In the genomic region with DNA sequence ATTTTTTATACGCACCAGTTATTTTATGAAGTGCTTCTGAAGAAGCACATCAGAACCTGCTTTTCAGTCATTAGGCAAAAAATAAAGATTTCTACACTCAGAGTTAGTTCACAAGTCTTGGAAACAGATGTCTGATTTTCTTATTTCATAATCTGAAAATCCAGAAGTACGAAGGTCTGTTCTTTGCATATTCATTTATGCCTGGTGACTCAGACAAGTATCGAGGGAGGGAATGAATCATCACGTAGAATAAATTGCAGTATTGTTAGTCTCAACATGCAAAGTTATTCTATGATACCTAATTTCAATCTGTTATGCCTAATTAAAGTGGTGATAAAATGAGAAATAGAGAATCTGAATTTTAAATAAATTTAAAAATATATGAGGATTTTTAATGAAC, we compare ENCODE assay signal across 15 cellular contexts.
DNase-seq lines count a peak whose midpoint lies in the region; ATAC-seq and TF ChIP-seq lines count a peak whose summit lies in the region.
"Had no signal": no experiment of that assay in that cellular context is flagged by ENCODE, and none has a peak within 500 bp of the region (broad histone marks: within the 10 kb centered on the region; RNA-seq: fewer than 3 reads in every experiment).

No MANE protein-coding gene starts in this region.

- H3K9me3 ChIP-seq in neural progenitor cell (ENCODE audit: low read depth), result no peaks in the 10 kb centered on the region
- H3K9me3 ChIP-seq: MG63, uterus had no signal

- no peaks in the 10 kb centered on the region for H3K36me3 Mint-ChIP-seq in activated T-cell treated with anti-CD3 and anti-CD28 coated beads, Interleukin-2, amount 50 U/mL, for 4 hours (ENCODE audit: insufficient read depth)
- H3K36me3 Mint-ChIP-seq in neural progenitor cell, result no peaks in the 10 kb centered on the region
- H3K36me3 Mint-ChIP-seq in activated CD4-positive, alpha-beta memory T cell treated with anti-CD3 and anti-CD28 coated beads, Interleukin-2, amount 10 ng/mL, durations not matched to agents 7 days and 5 days (ENCODE audit: low read depth), result no peaks in the 10 kb centered on the region
- H3K36me3 Mint-ChIP-seq: mesothelial cell of epicardium had no signal

- no peak overlapping the region for H3K9ac ChIP-seq in neural progenitor cell

- no peak overlapping the region for H3K4me2 ChIP-seq in neural progenitor cell

- peaks cover 2% of the 10 kb centered on the region for H3K4me1 Mint-ChIP-seq in activated T-cell treated with anti-CD3 and anti-CD28 coated beads, Interleukin-2, amount 50 U/mL, for 4 hours (ENCODE audit: low read depth)
- H3K4me1 Mint-ChIP-seq in neural progenitor cell, result no peaks in the 10 kb centered on the region
- H3K4me1 Mint-ChIP-seq in activated CD4-positive, alpha-beta memory T cell treated with anti-CD3 and anti-CD28 coated beads, Interleukin-2, amount 10 ng/mL, durations not matched to agents 7 days and 5 days, result no peaks in the 10 kb centered on the region

- H3K4me1 ChIP-seq in neural progenitor cell, result no peaks in the 10 kb centered on the region
- H3K4me1 ChIP-seq: sigmoid colon, uterus had no signal

- H3K27ac ChIP-seq in epithelial cell of prostate (no peak overlapping the region), neural progenitor cell (no peak overlapping the region)
- H3K27ac ChIP-seq: sigmoid colon, uterus had no signal

- peaks cover 23% of the 10 kb centered on the region for H3K27me3 Mint-ChIP-seq in activated T-cell treated with anti-CD3 and anti-CD28 coated beads, Interleukin-2, amount 50 U/mL, for 4 hours (ENCODE audit: low read depth)
- H3K27me3 Mint-ChIP-seq in neural progenitor cell (ENCODE audit: insufficient read depth, low read depth), result no peaks in the 10 kb centered on the region
- peaks cover 32% of the 10 kb centered on the region for H3K27me3 Mint-ChIP-seq in activated CD4-positive, alpha-beta memory T cell treated with anti-CD3 and anti-CD28 coated beads, Interleukin-2, amount 10 ng/mL, durations not matched to agents 7 days and 5 days

- ATAC-seq in activated T-cell treated with anti-CD3 and anti-CD28 coated beads, Interleukin-2, amount 50 U/mL, for 4 hours, result peak; percentile 66 to 87
- peak; percentile 57 for ATAC-seq in stimulated activated naive CD8-positive, alpha-beta T cell treated with anti-CD3 and anti-CD28 coated beads, Interleukin-15, Interleukin-2, amounts not matched to agents 100 U/mL and 50 U/mL, for 24 hours
- no peak for ATAC-seq in HG03457 (IDR thresholded peaks at IDR 0.05; ENCODE audit: unreplicated experiment)

- H3K27ac Mint-ChIP-seq in neural progenitor cell, result no peak overlapping the region
- H3K27ac Mint-ChIP-seq in activated CD4-positive, alpha-beta memory T cell treated with anti-CD3 and anti-CD28 coated beads, Interleukin-2, amount 10 ng/mL, durations not matched to agents 7 days and 5 days, result no peak overlapping the region
- H3K27ac Mint-ChIP-seq: mesothelial cell of epicardium had no signal

- no peaks in the 10 kb centered on the region for H3K9me3 Mint-ChIP-seq in activated T-cell treated with anti-CD3 and anti-CD28 coated beads, Interleukin-2, amount 50 U/mL, for 4 hours
- no peaks in the 10 kb centered on the region for H3K9me3 Mint-ChIP-seq in neural progenitor cell
- no peaks in the 10 kb centered on the region for H3K9me3 Mint-ChIP-seq in activated CD4-positive, alpha-beta memory T cell treated with anti-CD3 and anti-CD28 coated beads, Interleukin-2, amount 10 ng/mL, durations not matched to agents 7 days and 5 days
- H3K9me3 Mint-ChIP-seq: central memory CD8-positive, alpha-beta T cell; mesothelial cell of epicardium had no signal

- H3K36me3 ChIP-seq in neural progenitor cell, result no peaks in the 10 kb centered on the region
- H3K36me3 ChIP-seq: MG63, sigmoid colon, uterus had no signal

- H2AFZ ChIP-seq in neural progenitor cell (replicated peaks), result no peak overlapping the region

- H3K79me2 ChIP-seq in neural progenitor cell (ENCODE audit: low read depth), result no peaks in the 10 kb centered on the region

- H3K4me3 Mint-ChIP-seq in activated T-cell treated with anti-CD3 and anti-CD28 coated beads, Interleukin-2, amount 50 U/mL, for 4 hours, result no peak overlapping the region
- no peak overlapping the region for H3K4me3 Mint-ChIP-seq in neural progenitor cell
- H3K4me3 Mint-ChIP-seq in activated CD4-positive, alpha-beta memory T cell treated with anti-CD3 and anti-CD28 coated beads, Interleukin-2, amount 10 ng/mL, durations not matched to agents 7 days and 5 days, result no peak overlapping the region
- H3K4me3 Mint-ChIP-seq: central memory CD8-positive, alpha-beta T cell; mesothelial cell of epicardium had no signal

- no peak for TF ChIP-seq CTCF in neural progenitor cell (IDR thresholded peaks at IDR 0.05)

- no peaks in the 10 kb centered on the region for H3F3A ChIP-seq in neural progenitor cell (ENCODE audit: low read depth)

- DNase-seq in activated T-cell treated with anti-CD3 and anti-CD28 coated beads, Interleukin-2, amount 50 U/mL, for 4 hours, result no peak
- DNase-seq in activated T-cell treated with anti-CD3 and anti-CD28 coated beads, Interleukin-2, amount 50 U/mL, for 1 hour, result no peak
- peak; percentile 98 for DNase-seq in NOMO-1 treated with DMSO at 0.1 percent for 48 hours (lab: John Stamatoyannopoulos, UW; ENCODE audit: unreplicated experiment)
- peak; percentile 51 for DNase-seq in epithelial cell of prostate (ENCODE audit: low read depth, low spot score)
- no peak for DNase-seq in stimulated activated naive CD8-positive, alpha-beta T cell treated with anti-CD3 and anti-CD28 coated beads, Interleukin-15, Interleukin-2, amounts not matched to agents 100 U/mL and 50 U/mL, for 24 hours
- DNase-seq in neural progenitor cell (ENCODE audit: low spot score), result no peak
- no peak for DNase-seq in activated CD4-positive, alpha-beta memory T cell treated with anti-CD3 and anti-CD28 coated beads, Interleukin-2, amount 10 ng/mL, durations not matched to agents 7 days and 5 days
- DNase-seq: GDM1, H7, MG63, sigmoid colon, uterus had no signal

- no peaks in the 10 kb centered on the region for H4K20me1 ChIP-seq in neural progenitor cell (ENCODE audit: low read depth)

- H3K4me3 ChIP-seq in neural progenitor cell, result no peak overlapping the region
- H3K4me3 ChIP-seq: MG63, sigmoid colon, uterus had no signal

- H3K27me3 ChIP-seq in neural progenitor cell, result no peaks in the 10 kb centered on the region
- H3K27me3 ChIP-seq: MG63, sigmoid colon, uterus had no signal

- POLR2A ChIA-PET in activated CD4-positive, alpha-beta memory T cell treated with anti-CD3 and anti-CD28 coated beads, Interleukin-2, amount 10 ng/mL, durations not matched to agents 7 days and 5 days (lab: Charles Lee), result no interaction called here

- CTCF ChIA-PET in activated CD4-positive, alpha-beta memory T cell treated with anti-CD3 and anti-CD28 coated beads, Interleukin-2, amount 10 ng/mL, durations not matched to agents 7 days and 5 days (lab: Charles Lee), result no interaction called here

Comparison
In these comparisons a context has a peak if more than half of its experiments do, and no peak if none do; other contexts are left out.
1. DNase-seq: peak in NOMO-1 treated with DMSO at 0.1 percent for 48 hours (single experiment) and epithelial cell of prostate (single experiment); none in activated T-cell treated with anti-CD3 and anti-CD28 coated beads, Interleukin-2, amount 50 U/mL, for 4 hours (single experiment), activated T-cell treated with anti-CD3 and anti-CD28 coated beads, Interleukin-2, amount 50 U/mL, for 1 hour (single experiment), stimulated activated naive CD8-positive, alpha-beta T cell treated with anti-CD3 and anti-CD28 coated beads, Interleukin-15, Interleukin-2, amounts not matched to agents 100 U/mL and 50 U/mL, for 24 hours (single experiment), neural progenitor cell (single experiment) and activated CD4-positive, alpha-beta memory T cell treated with anti-CD3 and anti-CD28 coated beads, Interleukin-2, amount 10 ng/mL, durations not matched to agents 7 days and 5 days (single experiment).